In genomic region chr12:56117778-56118687, GRCh38 we compare ENCODE assay signal across 1 cellular context.
TF ChIP-seq lines count a peak whose summit lies in the region.

Gene ZC3H10 (plus strand): TSS chr12:56118266. CDS start chr12:56120563, 2,297 bp downstream.

TF ChIP-seq in HepG2, 621 proteins besides CTCF, POLR2A, EP300 and RAD21 (continued from another document and continues in another):
- TF ChIP-seq ARID5B (CRISPR knock-in tag; IDR thresholded peaks at IDR 0.05) (peak; percentile 65), SIX1 (CRISPR knock-in tag; IDR thresholded peaks at IDR 0.05; ENCODE audit: borderline replicate concordance) (peak; percentile 58; the same call in 1 of the 2 replicates), ZNF326 (CRISPR knock-in tag; IDR thresholded peaks at IDR 0.05; ENCODE audit: borderline replicate concordance) (no peak), ZBTB40 (IDR thresholded peaks at IDR 0.05) (peak; percentile 82), ZBTB40 (CRISPR knock-in tag; IDR thresholded peaks at IDR 0.05) (peak; percentile 63), ZNF207 (IDR thresholded peaks at IDR 0.05; ENCODE audit: borderline replicate concordance) (no peak), NFYB (CRISPR knock-in tag; IDR thresholded peaks at IDR 0.05) (peak; percentile 46), ZNF7 (CRISPR knock-in tag; IDR thresholded peaks at IDR 0.05) (no peak), NR1H2 (CRISPR knock-in tag; IDR thresholded peaks at IDR 0.05; ENCODE audit: borderline replicate concordance, low read depth) (peak; percentile 58; the same call in 1 of the 2 replicates), SRSF9 (IDR thresholded peaks at IDR 0.05; ENCODE audit: borderline replicate concordance, insufficient read depth, low read depth, low read length, poor library complexity, severe bottlenecking) (no peak), POLR2G (IDR thresholded peaks at IDR 0.05; ENCODE audit: low read depth, low read length) (peak; percentile 97), MAF1 (CRISPR knock-in tag; IDR thresholded peaks at IDR 0.05; ENCODE audit: borderline replicate concordance) (no peak), ZNF597 (CRISPR knock-in tag; IDR thresholded peaks at IDR 0.05) (no peak), ZNF652 (CRISPR knock-in tag; IDR thresholded peaks at IDR 0.05; ENCODE audit: borderline replicate concordance, low read depth) (peak; percentile 52; the same call in 1 of the 2 replicates), SIN3A (IDR thresholded peaks at IDR 0.05; ENCODE audit: borderline replicate concordance, low read depth, low read length) (peak; percentile 98), POLR2AphosphoS2 (IDR thresholded peaks at IDR 0.05; ENCODE audit: low read depth, low read length) (peak; percentile 96), SP1 (IDR thresholded peaks at IDR 0.05) (no peak), SP1 (CRISPR knock-in tag; IDR thresholded peaks at IDR 0.05) (peak; percentile 82), ZNF232 (CRISPR knock-in tag; IDR thresholded peaks at IDR 0.05; ENCODE audit: borderline replicate concordance) (peak; percentile 83; the same call in 1 of the 2 replicates), ZBTB43 (CRISPR knock-in tag; conservative IDR thresholded peaks at IDR 0.05) (no peak; the same call in 1 of the 2 replicates), NCOA2 (CRISPR knock-in tag; IDR thresholded peaks at IDR 0.05) (peak; percentile 64), HNRNPUL1 (IDR thresholded peaks at IDR 0.05; ENCODE audit: low read depth, low read length) (no peak), ZNF691 (CRISPR knock-in tag; IDR thresholded peaks at IDR 0.05; ENCODE audit: borderline replicate concordance, low read depth) (peak; percentile 67; the same call in 1 of the 2 replicates), ZIK1 (CRISPR knock-in tag; IDR thresholded peaks at IDR 0.05; ENCODE audit: borderline replicate concordance, low read depth) (peak; percentile 59; the same call in 1 of the 2 replicates), ZNF646 (CRISPR knock-in tag; IDR thresholded peaks at IDR 0.05) (no peak), FOXK2 (IDR thresholded peaks at IDR 0.05) (peak; percentile 75; the same call in 1 of the 2 replicates), NBN (conservative IDR thresholded peaks at IDR 0.05) (no peak), RNF2 (conservative IDR thresholded peaks at IDR 0.05; ENCODE audit: low read depth) (no peak), RBAK (CRISPR knock-in tag; IDR thresholded peaks at IDR 0.05) (0 out of 2 replicates have a peak, but pooled peaks have one; percentile 60), U2AF2 (IDR thresholded peaks at IDR 0.05; ENCODE audit: low read depth, low read length) (0 out of 2 replicates have a peak, but pooled peaks have one; percentile 69), TBX2 (CRISPR knock-in tag; IDR thresholded peaks at IDR 0.05; ENCODE audit: borderline replicate concordance) (peak; percentile 89), ZNF354B (CRISPR knock-in tag; IDR thresholded peaks at IDR 0.05) (no peak), ZNF75D (CRISPR knock-in tag; IDR thresholded peaks at IDR 0.05; ENCODE audit: borderline replicate concordance) (no peak)
